8 cellular contexts compared by ENCODE assay signal in genomic region chr10:24518981-24519597, GRCh38.
A peak's percentile ranks its signal among the peaks of the same experiment; 100 is the strongest.
DNase-seq lines count a peak whose midpoint lies in the region; ATAC-seq and TF ChIP-seq lines count a peak whose summit lies in the region.

No MANE protein-coding gene starts in this region.

- peak overlapping the region; percentile 89 for H2AFZ ChIP-seq in osteoblast (ENCODE audit: low read length)

- TF ChIP-seq CTCF in GM13976 (IDR thresholded peaks at IDR 0.05; ENCODE audit: borderline replicate concordance, control extremely low read depth, extremely low read depth, insufficient read depth, missing control alignments) (peak; percentile 45), osteoblast (IDR thresholded peaks at IDR 0.05; ENCODE audit: extremely low read depth, low read depth, low read length) (peak; percentile 87)

- no peaks in the 10 kb centered on the region for H3K9me3 Mint-ChIP-seq in activated T-helper 2 cell treated with anti-CD3 and anti-CD28 coated beads, Interferon-gamma antibody, Interleukin-2, Interleukin-4, amounts not matched to agents 10 μg/mL and 5 μg/mL and 100 μg/mL, durations not matched to agents 14 hours and 24 hours and 36 hours

- no peak overlapping the region for H3K27ac ChIP-seq in osteoblast (ENCODE audit: low read depth, low read length)

- peaks cover 39% of the 10 kb centered on the region for H3K36me3 ChIP-seq in osteoblast (ENCODE audit: insufficient read depth, low read length)

- intact Hi-C loops in activated T-helper 2 cell treated with anti-CD3 and anti-CD28 coated beads, Interferon-gamma antibody, Interleukin-2, Interleukin-4, amounts not matched to agents 10 μg/mL and 5 μg/mL and 100 μg/mL, durations not matched to agents 14 hours and 24 hours and 36 hours (cut with micrococcal nuclease), result loop anchor here (5.0 to 10.0 kb wide), 2 partner anchors 324 to 527 kb away; no protein-coding TSS in a partner anchor

- H3K4me2 ChIP-seq in osteoblast (ENCODE audit: insufficient read depth, low read length), result peak overlapping the region; percentile 72

- no peaks in the 10 kb centered on the region for H3K9me3 ChIP-seq in osteoblast (ENCODE audit: low read depth, low read length)

- no peaks in the 10 kb centered on the region for H3K27me3 ChIP-seq in osteoblast (ENCODE audit: insufficient read depth, low read length)

- ATAC-seq in GM21367 (IDR thresholded peaks at IDR 0.05; ENCODE audit: unreplicated experiment) (no peak), HG03439 (IDR thresholded peaks at IDR 0.05; ENCODE audit: unreplicated experiment) (no peak)

- no peaks in the 10 kb centered on the region for H4K20me1 ChIP-seq in osteoblast (ENCODE audit: insufficient read depth, low read length)

- H3K36me3 Mint-ChIP-seq in activated T-helper 2 cell treated with anti-CD3 and anti-CD28 coated beads, Interferon-gamma antibody, Interleukin-2, Interleukin-4, amounts not matched to agents 10 μg/mL and 5 μg/mL and 100 μg/mL, durations not matched to agents 14 hours and 24 hours and 36 hours (ENCODE audit: low read depth), result no peaks in the 10 kb centered on the region

- no peak overlapping the region for H3K27ac Mint-ChIP-seq in activated T-helper 2 cell treated with anti-CD3 and anti-CD28 coated beads, Interferon-gamma antibody, Interleukin-2, Interleukin-4, amounts not matched to agents 10 μg/mL and 5 μg/mL and 100 μg/mL, durations not matched to agents 14 hours and 24 hours and 36 hours

- in situ Hi-C loops in GM13976 (cut with MboI; ENCODE audit: low sequenced_read_pairs, unreplicated experiment), result no loop called here

- peak overlapping the region; percentile 13 for H3K4me3 ChIP-seq in osteoblast (ENCODE audit: insufficient read depth, low read length)

- H3K79me2 ChIP-seq in osteoblast (ENCODE audit: insufficient read depth, low read length), result no peaks in the 10 kb centered on the region

- H3K4me3 Mint-ChIP-seq in activated T-helper 2 cell treated with anti-CD3 and anti-CD28 coated beads, Interferon-gamma antibody, Interleukin-2, Interleukin-4, amounts not matched to agents 10 μg/mL and 5 μg/mL and 100 μg/mL, durations not matched to agents 14 hours and 24 hours and 36 hours (ENCODE audit: low read depth), result no peak overlapping the region

- H3K4me1 ChIP-seq in osteoblast (ENCODE audit: insufficient read depth, low read length), result peaks cover 6% of the 10 kb centered on the region

- H3K27me3 Mint-ChIP-seq in activated T-helper 2 cell treated with anti-CD3 and anti-CD28 coated beads, Interferon-gamma antibody, Interleukin-2, Interleukin-4, amounts not matched to agents 10 μg/mL and 5 μg/mL and 100 μg/mL, durations not matched to agents 14 hours and 24 hours and 36 hours (ENCODE audit: low read depth), result peaks cover 1% of the 10 kb centered on the region

- H3K4me1 Mint-ChIP-seq in activated T-helper 2 cell treated with anti-CD3 and anti-CD28 coated beads, Interferon-gamma antibody, Interleukin-2, Interleukin-4, amounts not matched to agents 10 μg/mL and 5 μg/mL and 100 μg/mL, durations not matched to agents 14 hours and 24 hours and 36 hours (ENCODE audit: low read depth), result peaks cover 10% of the 10 kb centered on the region

- DNase-seq in Ammon's horn (ENCODE audit: low spot score), result peak; percentile 80
- DNase-seq in GM13976 (ENCODE audit: low spot score), result peak; percentile 58
- DNase-seq in NCI-H748 treated with DMSO at 0.1 percent for 48 hours (lab: John Stamatoyannopoulos, UW), result peak; percentile 37
- DNase-seq in activated T-helper 2 cell treated with anti-CD3 and anti-CD28 coated beads, Interferon-gamma antibody, Interleukin-2, Interleukin-4, amounts not matched to agents 10 μg/mL and 5 μg/mL and 100 μg/mL, durations not matched to agents 14 hours and 24 hours and 36 hours (ENCODE audit: low spot score), result peak; percentile 11
- DNase-seq in foreskin melanocyte, result peak; percentile 32
- peak; percentile 94 for DNase-seq in osteoblast (ENCODE audit: insufficient read length, low spot score, missing footprints)

Comparison
In these comparisons a context has a peak if more than half of its experiments do, and no peak if none do; other contexts are left out.
1. DNase-seq: peak in every context shown above with its lines; median percentile 94 in osteoblast; 80 in Ammon's horn; 58 in GM13976; 37 in NCI-H748 treated with DMSO at 0.1 percent for 48 hours; 32 in foreskin melanocyte; 11 in activated T-helper 2 cell treated with anti-CD3 and anti-CD28 coated beads, Interferon-gamma antibody, Interleukin-2, Interleukin-4, amounts not matched to agents 10 μg/mL and 5 μg/mL and 100 μg/mL, durations not matched to agents 14 hours and 24 hours and 36 hours.